In genomic region chr19:18939922-18940775, GRCh38 we compare ENCODE assay signal across 8 cellular contexts. TPM values are rescaled to one million over a fixed set of nuclear protein-coding genes. Genes with fewer than 3 reads are reported as not detected.
DNase-seq lines count a peak whose midpoint lies in the region; ATAC-seq and TF ChIP-seq lines count a peak whose summit lies in the region.

No MANE protein-coding gene starts in this region.

- DNase-seq in GM03348 (ENCODE audit: low spot score) (peak; percentile 85), PC-9 (peak in 1 of 2 experiments; percentile 49), lung (ENCODE audit: low spot score) (no peak), superior temporal gyrus (ENCODE audit: extremely low spot score) (peak; percentile 6), erythroblast (lab: John Stamatoyannopoulos, UW) (no peak)
- no peak for DNase-seq in effector memory CD4-positive, alpha-beta T cell

- TF ChIP-seq CTCF in PC-9 (conservative IDR thresholded peaks at IDR 0.05) = no peak
- no peak for TF ChIP-seq CTCF in lung (IDR thresholded peaks at IDR 0.05; ENCODE audit: control extremely low read depth, extremely low read depth)

- H3K79me2 ChIP-seq in PC-9 (ENCODE audit: low read depth) = peaks cover 33% of the 10 kb centered on the region

- WGBS in lung, 2 donors = 1% methylated on average over 38 to 47 of the region's 47 CpGs

- H4K20me1 ChIP-seq in PC-9 (ENCODE audit: insufficient read depth) = no peaks in the 10 kb centered on the region

- H3K9me3 ChIP-seq in PC-9 (ENCODE audit: insufficient read depth, low read depth) (no peaks in the 10 kb centered on the region), lung (ENCODE audit: control insufficient read depth in 2 of 2, insufficient read depth in 1 of 2, low read length in 1 of 2) (no peaks in the 10 kb centered on the region)
- no peaks in the 10 kb centered on the region for H3K9me3 ChIP-seq in effector memory CD4-positive, alpha-beta T cell (ENCODE audit: control insufficient read depth, low read length)

- no peaks in the 10 kb centered on the region for H3K27me3 ChIP-seq in PC-9 (ENCODE audit: insufficient read depth, low read depth)
- H3K27me3 ChIP-seq in effector memory CD4-positive, alpha-beta T cell (replicated peaks; ENCODE audit: control insufficient read depth, insufficient read depth, low read length, poor library complexity, severe bottlenecking) = peaks cover 9% of the 10 kb centered on the region
- no peaks in the 10 kb centered on the region for H3K27me3 ChIP-seq in lung (ENCODE audit: control insufficient read depth, insufficient read depth)

- TF ChIP-seq POLR2A in erythroblast (IDR thresholded peaks at IDR 0.05; ENCODE audit: low read length) = no peak

- ATAC-seq in lung (ENCODE audit: insufficient read depth, low FRiP score) (peak; percentile 66), GM18861 (IDR thresholded peaks at IDR 0.05; ENCODE audit: unreplicated experiment) (no peak), HG03025 (IDR thresholded peaks at IDR 0.05; ENCODE audit: low FRiP score, unreplicated experiment) (no peak)

- H3K36me3 ChIP-seq in PC-9 (ENCODE audit: low read depth) = peaks cover 5% of the 10 kb centered on the region
- no peaks in the 10 kb centered on the region for H3K36me3 ChIP-seq in effector memory CD4-positive, alpha-beta T cell (ENCODE audit: control insufficient read depth, insufficient read depth, low read length)
- H3K36me3 ChIP-seq in lung (ENCODE audit: control insufficient read depth in 2 of 2, insufficient read depth in 2 of 2, low read length in 2 of 2) = peaks cover 0 to 3% of the 10 kb centered on the region in 2 donors

- intact Hi-C loops in PC-9 (cut with micrococcal nuclease; ENCODE audit: unreplicated experiment) = loop anchor here (1.0 to 2.0 kb wide), 2 partner anchors 21 to 46 kb away; partner anchors contain the start of genes COPE and DDX49

- peaks cover 10% of the 10 kb centered on the region for H3K4me1 ChIP-seq in PC-9 (replicated peaks; ENCODE audit: insufficient read depth)
- peaks cover 11% of the 10 kb centered on the region for H3K4me1 ChIP-seq in effector memory CD4-positive, alpha-beta T cell (ENCODE audit: control insufficient read depth, insufficient read depth, low read length, poor library complexity, severe bottlenecking)
- peaks cover 0 to 6% of the 10 kb centered on the region in 2 donors for H3K4me1 ChIP-seq in lung (ENCODE audit: control insufficient read depth in 2 of 2, insufficient read depth in 2 of 2, low read length in 2 of 2)

- H3K27ac ChIP-seq in PC-9 (no peak overlapping the region), lung (ENCODE audit: low read depth in 1 of 2, low read length in 1 of 2) (peak overlapping the region in 1 of 2 donors; percentile 4)
- H3K27ac ChIP-seq in effector memory CD4-positive, alpha-beta T cell (ENCODE audit: insufficient read depth, low read length, poor library complexity, severe bottlenecking) = no peak overlapping the region

- peak overlapping the region; percentile 88 for H3K4me2 ChIP-seq in PC-9

- CTCF ChIA-PET in PC-9 (lab: Charles Lee) = no interaction called here

- H3K4me3 ChIP-seq in PC-9 (peak overlapping the region; percentile 81), lung (peak overlapping the region; percentile 63)
- H3K4me3 ChIP-seq in effector memory CD4-positive, alpha-beta T cell (ENCODE audit: insufficient read depth, low read depth, low read length, poor library complexity, severe bottlenecking) = peak overlapping the region; percentile 49

- TSS peak; percentile 29 for BruUV-seq in PC-9 (replicated peaks; lab: Mats Ljungman, UMichigan)

- no peaks in the 10 kb centered on the region for H3K9me2 ChIP-seq in PC-9 (ENCODE audit: insufficient read depth)

- POLR2A ChIA-PET in PC-9 (lab: Charles Lee; ENCODE audit: unreplicated experiment) = interaction anchor here (0.7 kb wide), 1 partner anchor 24 kb away, joined by 4 read pairs; no protein-coding TSS in a partner anchor

- H3F3A ChIP-seq in PC-9 (ENCODE audit: insufficient read depth, low read depth) = peaks cover 38% of the 10 kb centered on the region

- peak overlapping the region; percentile 87 for H2AFZ ChIP-seq in PC-9

RNA-seq across cellular contexts. Expression of gene HOMER3, which starts 0.9 kb away (rescaled TPM):
- 55.7 and 62.5 TPM in 2 replicates for total RNA-seq in PC-9 (2021)
- total RNA-seq in lung = 10 to 100 TPM; 22.0 to 24.6 TPM
- polyA plus RNA-seq in lung = 10 to 100 TPM; 23.8 to 40.2 TPM

RNA-seq across cellular contexts. Expression of gene DDX49, which starts 20.6 kb away (rescaled TPM):
- total RNA-seq in PC-9 (2021) = 41.2 and 46.3 TPM in 2 replicates
- total RNA-seq in lung = 10 to 100 TPM; 32.2 to 59.8 TPM
- 10 to 100 TPM; 52.6 to 69.1 TPM for polyA plus RNA-seq in lung

RNA-seq across cellular contexts. Expression of gene COPE, which starts 21.0 kb away (rescaled TPM):
- total RNA-seq in PC-9 (2021) (190 and 221 TPM in 2 replicates), lung (100 to 1,000 TPM in 1 of 2 donors, 10 to 100 TPM in 1; 94.1 to 265 TPM)
- 100 to 1,000 TPM; 285 to 365 TPM for polyA plus RNA-seq in lung

RNA-seq across cellular contexts. Expression of gene CERS1, which starts 44.2 kb away (rescaled TPM):
- 2.7 and 4.9 TPM in 2 replicates for total RNA-seq in PC-9 (2021)
- 1 to 10 TPM in 1 of 2 donors, under 1 TPM in 1; 0.55 to 1.7 TPM for total RNA-seq in lung
- polyA plus RNA-seq in lung = under 1 TPM; 0.14 to 0.16 TPM

Comparison
In these comparisons a context has a peak if more than half of its experiments do, and no peak if none do; other contexts are left out.
1. DNase-seq: peak in GM03348 (single experiment) and superior temporal gyrus (single experiment); none in effector memory CD4-positive, alpha-beta T cell (0 of 3), lung (single experiment) and erythroblast (0 of 2).
2. Peak in every context shown above with its lines, with median percentiles within 50 percentile points of each other: H3K4me3 ChIP-seq.